Comparison of ENCODE assay signal across 9 cellular contexts in genomic region chr7:74272305-74273038, GRCh38. TPM values are rescaled to one million over a fixed set of nuclear protein-coding genes. Genes with fewer than 3 reads are reported as not detected.
DNase-seq lines count a peak whose midpoint lies in the region; ATAC-seq, FAIRE-seq and TF ChIP-seq lines count a peak whose summit lies in the region.
"Had no signal": no experiment of that assay in that cellular context is flagged by ENCODE, and none has a peak within 500 bp of the region (broad histone marks: within the 10 kb centered on the region; RNA-seq: fewer than 3 reads in every experiment).

No MANE protein-coding gene starts in this region.

- H3K9me3 ChIP-seq in K562 (replicated peaks; ENCODE audit: control insufficient read depth, insufficient read depth, low read depth, low read length), result no peaks in the 10 kb centered on the region

- no TSS peak for BruUV-seq in K562 (replicated peaks; lab: Mats Ljungman, UMichigan)

- CTCF ChIA-PET in K562 (lab: Yijun Ruan, JAX; ENCODE audit: low intra/inter-chr PET ratio), result no interaction called here

- H3K27ac ChIP-seq in K562 (ENCODE audit: extremely low read depth, low read depth, low read length), result peak overlapping the region; percentile 79
- H3K27ac ChIP-seq: epithelial cell of prostate had no signal

- peaks cover 38 to 39% of the 10 kb centered on the region in 2 experiments for H3K4me1 ChIP-seq in K562 (replicated peaks in 1 of 2; ENCODE audit: control insufficient read depth in 2 of 2, insufficient read depth in 2 of 2, low read length in 2 of 2)

- H3K4me3 Mint-ChIP-seq in HFFc6, result peak overlapping the region; percentile 74

- POLR2A ChIA-PET in K562 (lab: Yijun Ruan, JAX), result interaction anchor here (0.5 to 0.6 kb wide), 2 partner anchors 46 to 51 kb away, joined by 3 read pairs; no protein-coding TSS in a partner anchor

- H3K4me2 ChIP-seq in K562 (ENCODE audit: insufficient read depth, low read length), result peak overlapping the region; percentile 71

- H3K4me3 ChIP-seq in NB4 (ENCODE audit: low read depth, low read length), result peak overlapping the region; percentile 40
- H3K4me3 ChIP-seq in K562, result no peak overlapping the region

- TF ChIP-seq POLR2A in NB4 (IDR thresholded peaks at IDR 0.05; ENCODE audit: extremely low read depth, insufficient read length) (no peak), K562 (conservative IDR thresholded peaks at IDR 0.05) (peak; percentile 52)

- no peak for TF ChIP-seq RAD21 in K562 (CRISPR knock-in tag; conservative IDR thresholded peaks at IDR 0.05 in 1 of 2, IDR thresholded peaks at IDR 0.05 in 1 of 2)

- H3K9me3 Mint-ChIP-seq in HFFc6, result no peaks in the 10 kb centered on the region

- H3K79me2 ChIP-seq in K562 (ENCODE audit: control insufficient read depth, insufficient read depth, low read length), result no peaks in the 10 kb centered on the region

- H3K27me3 ChIP-seq in K562 (ENCODE audit: control insufficient read depth in 2 of 2, insufficient read depth in 2 of 2, low read length in 2 of 2), result no peaks in the 10 kb centered on the region

- in situ Hi-C loops in K562 (cut with MboI), result no loop called here

- H3K9me1 ChIP-seq in K562 (ENCODE audit: control insufficient read depth, insufficient read depth, low read length), result no peaks in the 10 kb centered on the region

- peak; percentile 98 for FAIRE-seq in GM18507 (lab: Jason Lieb, UNC)
- FAIRE-seq in K562 (lab: Jason Lieb, UNC), result peak; percentile 81

- H3K36me3 ChIP-seq in K562 (ENCODE audit: control insufficient read depth, insufficient read depth, low read length), result no peaks in the 10 kb centered on the region

- no peaks in the 10 kb centered on the region for H4K20me1 ChIP-seq in K562 (replicated peaks; ENCODE audit: control insufficient read depth, insufficient read depth, low read length)

- DNase-seq in GM18507 (ENCODE audit: extremely low spot score, insufficient read length, low read depth), result peak; percentile 82
- DNase-seq in HFFc6, result peak; percentile 90
- DNase-seq in NB4 (ENCODE audit: low read depth), result peak; percentile 100
- DNase-seq in K562 (ENCODE audit: extremely low read depth in 1 of 4, low spot score in 3 of 4), result peak; percentile 71 to 86 (median 78)
- peak; percentile 95 for DNase-seq in kidney glomerular epithelial cell (lab: John Stamatoyannopoulos, UW)
- DNase-seq in stimulated activated naive CD8-positive, alpha-beta T cell treated with anti-CD3 and anti-CD28 coated beads, Interleukin-15, Interleukin-2, amounts not matched to agents 100 U/mL and 50 U/mL, for 24 hours, result peak; percentile 62
- DNase-seq in NCI-H526 treated with DMSO at 0.1 percent for 48 hours (lab: John Stamatoyannopoulos, UW), result no peak
- no peak for DNase-seq in NCI-H2196 treated with DMSO at 0.1 percent for 48 hours (lab: John Stamatoyannopoulos, UW; ENCODE audit: unreplicated experiment)

- intact Hi-C loops in K562 (cut with micrococcal nuclease), result no loop called here

- H3K4me1 Mint-ChIP-seq in HFFc6 (ENCODE audit: low read depth), result peaks cover 30% of the 10 kb centered on the region

- peak overlapping the region; percentile 99 for H2AFZ ChIP-seq in K562 (ENCODE audit: low read depth, low read length)

- TF ChIP-seq EP300 in K562 (IDR thresholded peaks at IDR 0.05; ENCODE audit: low read length), result peak; percentile 68; the same call in 1 of the 2 replicates

- H3K9ac ChIP-seq in K562 (ENCODE audit: insufficient read depth in 1 of 2, low read depth in 2 of 2, low read length in 2 of 2), result peak overlapping the region; percentile 61 to 62

- ATAC-seq in K562, result peak; percentile 80
- ATAC-seq in stimulated activated naive CD8-positive, alpha-beta T cell treated with anti-CD3 and anti-CD28 coated beads, Interleukin-15, Interleukin-2, amounts not matched to agents 100 U/mL and 50 U/mL, for 24 hours, result peak; percentile 63

- H3K27ac Mint-ChIP-seq in HFFc6, result peak overlapping the region; percentile 99

- WGBS in K562 (ENCODE audit: insufficient coverage, low coverage, missing lambda C conversion rate), result 32% methylated on average over 10 of the region's 10 CpGs

- no peak for TF ChIP-seq CTCF in HFFc6 (IDR thresholded peaks at IDR 0.05)
- no peak for TF ChIP-seq CTCF in NB4 (IDR thresholded peaks at IDR 0.05; ENCODE audit: low read depth, low read length)
- no peak for TF ChIP-seq CTCF in K562 (IDR thresholded peaks at IDR 0.05 in 2 of 3, conservative IDR thresholded peaks at IDR 0.05 in 1 of 3; ENCODE audit: insufficient read depth in 2 of 3, low read depth in 1 of 3, low read length in 3 of 3)

- peaks cover 3% of the 10 kb centered on the region; the same call in 1 of the 2 replicates for H3K27me3 Mint-ChIP-seq in HFFc6 (ENCODE audit: insufficient read depth)

- no peaks in the 10 kb centered on the region for H3K36me3 Mint-ChIP-seq in HFFc6 (ENCODE audit: low read depth)

TF ChIP-seq in K562, 482 proteins besides CTCF, POLR2A, EP300 and RAD21 (continues in another document):
- TF ChIP-seq SMARCE1 (IDR thresholded peaks at IDR 0.05) (peak; percentile 85), TFAP4 (CRISPR knock-in tag; IDR thresholded peaks at IDR 0.05; ENCODE audit: borderline replicate concordance) (peak; percentile 76), ZNF165 (CRISPR knock-in tag; IDR thresholded peaks at IDR 0.05; ENCODE audit: borderline replicate concordance) (no peak), RAD51 (IDR thresholded peaks at IDR 0.05; ENCODE audit: borderline replicate concordance, low read depth) (no peak), HOMEZ (CRISPR knock-in tag; IDR thresholded peaks at IDR 0.05) (no peak), ZC3H8 (IDR thresholded peaks at IDR 0.05) (0 out of 2 replicates have a peak, but pooled peaks have one; percentile 9)

RNA-seq across cellular contexts. Expression of gene CLIP2, which starts 16.7 kb away (rescaled TPM):
- 10 to 100 TPM; 27.9 to 37.5 (median 34.5) TPM for total RNA-seq in HFFc6 (2021; fragmentation: NEBNext Ultra II Directional; extraction: Animal tissue kit (Norgen Biotek cat#: 25700))
- total RNA-seq in K562 (2011; cell fraction: chromatin; rRNA removed; ENCODE audit: low replicate concordance), result 13.7 and 50.4 TPM in 2 replicates
- 18.6 and 27.8 TPM in 2 replicates for total RNA-seq in K562 (2011; cell fraction: nucleolus; rRNA removed)
- 13.9 and 16.6 TPM in 2 replicates for total RNA-seq in K562 (2011; cell fraction: nucleoplasm; rRNA removed)
- total RNA-seq in K562 (2014; rRNA removed) (3.4 and 4.2 TPM in 2 replicates), K562 (2014; rRNA removed; fragmentation: Illumina TruSeq; extraction: Trizol) (0.91 and 1.8 TPM in 2 replicates), K562 (2015; rRNA removed; fragmentation: Illumina TruSeq; extraction: Trizol) (3.1 and 3.8 TPM in 2 replicates), K562 (2021) (4.3 and 5.4 TPM in 2 replicates)
- polyA plus RNA-seq in K562 (2011; rRNA removed) (2.1 and 3.9 TPM in 2 replicates), K562 (2014; fragmentation: Illumina TruSeq; extraction: Trizol) (2.5 and 2.8 TPM in 2 replicates), K562 (2014; fragmentation: Nextera tagmentation; extraction: Ambion mirVana) (under 1 TPM; 0.07 to 0.10 TPM), K562 (2014; rRNA removed) (1.9 and 2.4 TPM in 2 replicates)
- polyA plus RNA-seq in K562 (2011; cell fraction: cytosol; rRNA removed), result 3.0 and 3.4 TPM in 2 replicates
- 5.0 and 8.1 TPM in 2 replicates for polyA plus RNA-seq in K562 (2011; cell fraction: nucleus; rRNA removed)
- 3.5 and 6.6 TPM in 2 replicates for polyA plus RNA-seq in K562 (2012)
- 4.3 and 5.5 TPM in 2 replicates for polyA minus RNA-seq in K562 (2011; rRNA and poly(A)+ RNA removed)
- polyA minus RNA-seq in K562 (2011; cell fraction: cytosol; rRNA and poly(A)+ RNA removed), result 5.6 and 10.7 TPM in 2 replicates
- polyA minus RNA-seq in K562 (2011; cell fraction: nucleus; rRNA and poly(A)+ RNA removed), result 10.0 and 11.3 TPM in 2 replicates

RNA-seq across cellular contexts. Expression of gene RFC2, which starts 18.3 kb away (rescaled TPM):
- 10 to 100 TPM; 16.8 to 37.7 (median 34.0) TPM for total RNA-seq in HFFc6 (2021; fragmentation: NEBNext Ultra II Directional; extraction: Animal tissue kit (Norgen Biotek cat#: 25700))
- total RNA-seq in K562 (2011; cell fraction: chromatin; rRNA removed; ENCODE audit: low replicate concordance), result 39.7 and 82.7 TPM in 2 replicates
- total RNA-seq in K562 (2011; cell fraction: nucleolus; rRNA removed), result 54.0 and 64.9 TPM in 2 replicates
- total RNA-seq in K562 (2011; cell fraction: nucleoplasm; rRNA removed), result 37.6 and 46.7 TPM in 2 replicates
- total RNA-seq in K562 (2014; rRNA removed) (93.6 and 123 TPM in 2 replicates), K562 (2014; rRNA removed; fragmentation: Illumina TruSeq; extraction: Trizol) (96.6 and 99.8 TPM in 2 replicates), K562 (2015; rRNA removed; fragmentation: Illumina TruSeq; extraction: Trizol) (122 and 126 TPM in 2 replicates), K562 (2021) (102 and 104 TPM in 2 replicates)
- polyA plus RNA-seq in K562 (2011; rRNA removed) (78.2 and 109 TPM in 2 replicates), K562 (2014; fragmentation: Illumina TruSeq; extraction: Trizol) (156 and 161 TPM in 2 replicates), K562 (2014; fragmentation: Nextera tagmentation; extraction: Ambion mirVana) (10 to 100 TPM; 32.5 to 55.6 TPM), K562 (2014; rRNA removed) (112 and 124 TPM in 2 replicates)
- 62.5 and 86.6 TPM in 2 replicates for polyA plus RNA-seq in K562 (2011; cell fraction: cytosol; rRNA removed)
- 21.3 and 32.9 TPM in 2 replicates for polyA plus RNA-seq in K562 (2011; cell fraction: nucleus; rRNA removed)
- polyA plus RNA-seq in K562 (2012), result 86.3 and 99.6 TPM in 2 replicates
- polyA minus RNA-seq in K562 (2011; rRNA and poly(A)+ RNA removed), result 85.5 and 125 TPM in 2 replicates
- 72.1 and 79.1 TPM in 2 replicates for polyA minus RNA-seq in K562 (2011; cell fraction: cytosol; rRNA and poly(A)+ RNA removed)
- polyA minus RNA-seq in K562 (2011; cell fraction: nucleus; rRNA and poly(A)+ RNA removed), result 22.2 and 22.7 TPM in 2 replicates

Comparison
In these comparisons a context has a peak if more than half of its experiments do, and no peak if none do; other contexts are left out.
1. DNase-seq: peak in GM18507 (single experiment), HFFc6 (single experiment), NB4 (single experiment), K562 (4 of 4), kidney glomerular epithelial cell (single experiment) and stimulated activated naive CD8-positive, alpha-beta T cell treated with anti-CD3 and anti-CD28 coated beads, Interleukin-15, Interleukin-2, amounts not matched to agents 100 U/mL and 50 U/mL, for 24 hours (single experiment); none in NCI-H526 treated with DMSO at 0.1 percent for 48 hours (single experiment) and NCI-H2196 treated with DMSO at 0.1 percent for 48 hours (single experiment).